1 cellular context compared by ENCODE assay signal in the genomic region with DNA sequence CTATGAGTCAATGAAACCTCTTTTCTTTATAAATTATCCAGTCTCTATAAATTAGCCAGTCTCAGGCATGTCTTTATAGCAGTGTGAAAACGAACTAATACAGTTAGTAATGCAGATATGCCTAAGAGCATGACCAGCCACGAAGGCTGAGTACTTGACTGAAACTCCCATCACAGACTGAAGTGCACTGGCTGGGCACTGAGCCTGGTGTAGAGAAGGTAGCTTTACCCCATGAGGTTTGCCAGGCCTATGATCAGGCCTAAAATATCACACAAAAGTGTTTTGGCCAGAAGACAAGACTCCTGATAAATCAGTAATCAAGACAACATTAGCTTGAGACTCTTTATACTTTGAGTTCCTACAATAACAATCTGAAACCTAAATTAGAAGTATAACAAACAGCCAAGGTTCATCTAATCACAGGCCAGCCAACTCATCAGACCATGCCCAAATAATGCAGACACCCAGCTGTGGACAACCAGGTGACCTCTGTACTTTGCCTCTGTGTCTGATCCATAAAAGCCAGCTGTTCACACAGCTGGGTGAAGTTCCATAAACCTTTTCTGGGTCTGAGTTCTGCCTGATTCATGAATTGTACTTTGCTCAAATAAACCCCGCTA.
TF ChIP-seq lines count a peak whose summit lies in the region.

No MANE protein-coding gene starts in this region.

TF ChIP-seq in GM23338, 12 proteins besides CTCF, POLR2A, EP300 and RAD21 (continued from another document):
- TF ChIP-seq, protein P1, sequence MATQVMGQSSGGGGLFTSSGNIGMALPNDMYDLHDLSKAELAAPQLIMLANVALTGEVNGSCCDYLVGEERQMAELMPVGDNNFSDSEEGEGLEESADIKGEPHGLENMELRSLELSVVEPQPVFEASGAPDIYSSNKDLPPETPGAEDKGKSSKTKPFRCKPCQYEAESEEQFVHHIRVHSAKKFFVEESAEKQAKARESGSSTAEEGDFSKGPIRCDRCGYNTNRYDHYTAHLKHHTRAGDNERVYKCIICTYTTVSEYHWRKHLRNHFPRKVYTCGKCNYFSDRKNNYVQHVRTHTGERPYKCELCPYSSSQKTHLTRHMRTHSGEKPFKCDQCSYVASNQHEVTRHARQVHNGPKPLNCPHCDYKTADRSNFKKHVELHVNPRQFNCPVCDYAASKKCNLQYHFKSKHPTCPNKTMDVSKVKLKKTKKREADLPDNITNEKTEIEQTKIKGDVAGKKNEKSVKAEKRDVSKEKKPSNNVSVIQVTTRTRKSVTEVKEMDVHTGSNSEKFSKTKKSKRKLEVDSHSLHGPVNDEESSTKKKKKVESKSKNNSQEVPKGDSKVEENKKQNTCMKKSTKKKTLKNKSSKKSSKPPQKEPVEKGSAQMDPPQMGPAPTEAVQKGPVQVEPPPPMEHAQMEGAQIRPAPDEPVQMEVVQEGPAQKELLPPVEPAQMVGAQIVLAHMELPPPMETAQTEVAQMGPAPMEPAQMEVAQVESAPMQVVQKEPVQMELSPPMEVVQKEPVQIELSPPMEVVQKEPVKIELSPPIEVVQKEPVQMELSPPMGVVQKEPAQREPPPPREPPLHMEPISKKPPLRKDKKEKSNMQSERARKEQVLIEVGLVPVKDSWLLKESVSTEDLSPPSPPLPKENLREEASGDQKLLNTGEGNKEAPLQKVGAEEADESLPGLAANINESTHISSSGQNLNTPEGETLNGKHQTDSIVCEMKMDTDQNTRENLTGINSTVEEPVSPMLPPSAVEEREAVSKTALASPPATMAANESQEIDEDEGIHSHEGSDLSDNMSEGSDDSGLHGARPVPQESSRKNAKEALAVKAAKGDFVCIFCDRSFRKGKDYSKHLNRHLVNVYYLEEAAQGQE (IDR thresholded peaks at IDR 0.05; ENCODE audit: unreplicated experiment) = no peak
- no peak for TF ChIP-seq CREB1 (CRISPR knock-in tag; IDR thresholded peaks at IDR 0.05; ENCODE audit: low read depth)
- TF ChIP-seq ZNF114 (CRISPR knock-in tag; IDR thresholded peaks at IDR 0.05) = no peak
- no peak for TF ChIP-seq JUNB (IDR thresholded peaks at IDR 0.05; ENCODE audit: unreplicated experiment)
- TF ChIP-seq, protein P2, sequence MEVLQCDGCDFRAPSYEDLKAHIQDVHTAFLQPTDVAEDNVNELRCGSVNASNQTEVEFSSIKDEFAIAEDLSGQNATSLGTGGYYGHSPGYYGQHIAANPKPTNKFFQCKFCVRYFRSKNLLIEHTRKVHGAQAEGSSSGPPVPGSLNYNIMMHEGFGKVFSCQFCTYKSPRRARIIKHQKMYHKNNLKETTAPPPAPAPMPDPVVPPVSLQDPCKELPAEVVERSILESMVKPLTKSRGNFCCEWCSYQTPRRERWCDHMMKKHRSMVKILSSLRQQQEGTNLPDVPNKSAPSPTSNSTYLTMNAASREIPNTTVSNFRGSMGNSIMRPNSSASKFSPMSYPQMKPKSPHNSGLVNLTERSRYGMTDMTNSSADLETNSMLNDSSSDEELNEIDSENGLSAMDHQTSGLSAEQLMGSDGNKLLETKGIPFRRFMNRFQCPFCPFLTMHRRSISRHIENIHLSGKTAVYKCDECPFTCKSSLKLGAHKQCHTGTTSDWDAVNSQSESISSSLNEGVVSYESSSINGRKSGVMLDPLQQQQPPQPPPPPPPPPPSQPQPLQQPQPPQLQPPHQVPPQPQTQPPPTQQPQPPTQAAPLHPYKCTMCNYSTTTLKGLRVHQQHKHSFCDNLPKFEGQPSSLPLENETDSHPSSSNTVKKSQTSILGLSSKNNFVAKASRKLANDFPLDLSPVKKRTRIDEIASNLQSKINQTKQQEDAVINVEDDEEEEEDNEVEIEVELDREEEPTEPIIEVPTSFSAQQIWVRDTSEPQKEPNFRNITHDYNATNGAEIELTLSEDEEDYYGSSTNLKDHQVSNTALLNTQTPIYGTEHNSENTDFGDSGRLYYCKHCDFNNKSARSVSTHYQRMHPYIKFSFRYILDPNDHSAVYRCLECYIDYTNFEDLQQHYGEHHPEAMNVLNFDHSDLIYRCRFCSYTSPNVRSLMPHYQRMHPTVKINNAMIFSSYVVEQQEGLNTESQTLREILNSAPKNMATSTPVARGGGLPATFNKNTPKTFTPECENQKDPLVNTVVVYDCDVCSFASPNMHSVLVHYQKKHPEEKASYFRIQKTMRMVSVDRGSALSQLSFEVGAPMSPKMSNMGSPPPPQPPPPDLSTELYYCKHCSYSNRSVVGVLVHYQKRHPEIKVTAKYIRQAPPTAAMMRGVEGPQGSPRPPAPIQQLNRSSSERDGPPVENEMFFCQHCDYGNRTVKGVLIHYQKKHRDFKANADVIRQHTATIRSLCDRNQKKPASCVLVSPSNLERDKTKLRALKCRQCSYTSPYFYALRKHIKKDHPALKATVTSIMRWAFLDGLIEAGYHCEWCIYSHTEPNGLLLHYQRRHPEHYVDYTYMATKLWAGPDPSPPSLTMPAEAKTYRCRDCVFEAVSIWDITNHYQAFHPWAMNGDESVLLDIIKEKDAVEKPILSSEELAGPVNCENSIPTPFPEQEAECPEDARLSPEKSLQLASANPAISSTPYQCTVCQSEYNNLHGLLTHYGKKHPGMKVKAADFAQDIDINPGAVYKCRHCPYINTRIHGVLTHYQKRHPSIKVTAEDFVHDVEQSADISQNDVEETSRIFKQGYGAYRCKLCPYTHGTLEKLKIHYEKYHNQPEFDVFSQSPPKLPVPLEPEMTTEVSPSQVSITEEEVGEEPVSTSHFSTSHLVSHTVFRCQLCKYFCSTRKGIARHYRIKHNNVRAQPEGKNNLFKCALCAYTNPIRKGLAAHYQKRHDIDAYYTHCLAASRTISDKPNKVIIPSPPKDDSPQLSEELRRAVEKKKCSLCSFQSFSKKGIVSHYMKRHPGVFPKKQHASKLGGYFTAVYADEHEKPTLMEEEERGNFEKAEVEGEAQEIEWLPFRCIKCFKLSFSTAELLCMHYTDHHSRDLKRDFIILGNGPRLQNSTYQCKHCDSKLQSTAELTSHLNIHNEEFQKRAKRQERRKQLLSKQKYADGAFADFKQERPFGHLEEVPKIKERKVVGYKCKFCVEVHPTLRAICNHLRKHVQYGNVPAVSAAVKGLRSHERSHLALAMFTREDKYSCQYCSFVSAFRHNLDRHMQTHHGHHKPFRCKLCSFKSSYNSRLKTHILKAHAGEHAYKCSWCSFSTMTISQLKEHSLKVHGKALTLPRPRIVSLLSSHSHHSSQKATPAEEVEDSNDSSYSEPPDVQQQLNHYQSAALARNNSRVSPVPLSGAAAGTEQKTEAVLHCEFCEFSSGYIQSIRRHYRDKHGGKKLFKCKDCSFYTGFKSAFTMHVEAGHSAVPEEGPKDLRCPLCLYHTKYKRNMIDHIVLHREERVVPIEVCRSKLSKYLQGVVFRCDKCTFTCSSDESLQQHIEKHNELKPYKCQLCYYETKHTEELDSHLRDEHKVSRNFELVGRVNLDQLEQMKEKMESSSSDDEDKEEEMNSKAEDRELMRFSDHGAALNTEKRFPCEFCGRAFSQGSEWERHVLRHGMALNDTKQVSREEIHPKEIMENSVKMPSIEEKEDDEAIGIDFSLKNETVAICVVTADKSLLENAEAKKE (CRISPR knock-in tag; IDR thresholded peaks at IDR 0.05) = no peak
- TF ChIP-seq, protein P3, sequence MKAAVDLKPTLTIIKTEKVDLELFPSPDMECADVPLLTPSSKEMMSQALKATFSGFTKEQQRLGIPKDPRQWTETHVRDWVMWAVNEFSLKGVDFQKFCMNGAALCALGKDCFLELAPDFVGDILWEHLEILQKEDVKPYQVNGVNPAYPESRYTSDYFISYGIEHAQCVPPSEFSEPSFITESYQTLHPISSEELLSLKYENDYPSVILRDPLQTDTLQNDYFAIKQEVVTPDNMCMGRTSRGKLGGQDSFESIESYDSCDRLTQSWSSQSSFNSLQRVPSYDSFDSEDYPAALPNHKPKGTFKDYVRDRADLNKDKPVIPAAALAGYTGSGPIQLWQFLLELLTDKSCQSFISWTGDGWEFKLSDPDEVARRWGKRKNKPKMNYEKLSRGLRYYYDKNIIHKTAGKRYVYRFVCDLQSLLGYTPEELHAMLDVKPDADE (IDR thresholded peaks at IDR 0.05) = no peak
- no peak for TF ChIP-seq EZH2 (IDR thresholded peaks at IDR 0.05; ENCODE audit: low read depth, unreplicated experiment)
- no peak for TF ChIP-seq POLR2AphosphoS5 (IDR thresholded peaks at IDR 0.05; ENCODE audit: low read depth)
- TF ChIP-seq EZH2phosphoT487 (IDR thresholded peaks at IDR 0.05; ENCODE audit: unreplicated experiment) = no peak
TF ChIP-seq in GM23338: peak in this region for 0.
